In the genomic region with DNA sequence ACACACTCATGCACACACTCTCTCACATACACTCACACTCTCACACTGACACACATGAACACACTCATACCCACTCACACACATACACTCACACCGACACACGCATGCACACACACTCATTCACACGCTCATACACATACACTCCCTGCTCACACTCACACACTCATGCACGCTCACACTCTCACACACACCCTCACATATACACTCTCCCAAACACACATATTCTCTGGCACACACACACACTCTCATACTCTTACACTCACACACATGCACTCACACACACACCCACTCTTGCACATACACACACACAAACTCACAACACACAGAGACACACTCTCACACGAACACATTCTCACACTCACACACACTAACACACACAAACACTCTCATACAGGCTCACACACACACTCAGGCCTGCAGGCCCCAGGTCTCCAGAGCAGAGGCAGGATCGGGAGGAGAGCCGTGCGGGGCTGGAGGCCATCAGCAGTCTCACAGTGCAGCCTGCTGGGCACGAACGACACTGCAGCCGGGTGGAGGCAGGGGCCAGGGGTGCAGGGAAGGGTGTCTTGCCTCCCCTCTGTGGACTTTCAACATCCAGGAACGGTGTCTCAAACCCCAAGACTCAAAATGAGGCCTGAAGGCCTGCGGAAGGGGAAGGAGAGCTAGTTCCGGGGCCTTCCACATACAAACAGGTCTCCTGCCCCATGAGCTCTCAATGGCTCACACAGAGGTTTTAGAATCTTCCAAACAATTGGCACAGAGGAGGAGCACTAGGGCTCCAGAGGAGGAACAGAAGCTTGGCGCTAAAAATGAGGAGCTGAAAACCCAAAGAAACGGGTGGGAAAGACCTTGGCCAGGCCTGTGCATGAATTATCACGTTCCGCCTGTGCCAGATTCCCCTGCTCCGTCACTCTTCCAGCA, we compare ENCODE assay signal across 8 cellular contexts.
DNase-seq lines count a peak whose midpoint lies in the region; ATAC-seq and TF ChIP-seq lines count a peak whose summit lies in the region.

No MANE protein-coding gene starts in this region.

- H3K27ac ChIP-seq in DOHH2 (ENCODE audit: low read depth, low read length): no peak overlapping the region
- no peak overlapping the region for H3K27ac ChIP-seq in lower lobe of right lung

- H4K20me1 ChIP-seq in DOHH2 (ENCODE audit: control insufficient read depth, insufficient read depth, low read depth, low read length): no peaks in the 10 kb centered on the region

- peak; percentile 69 for TF ChIP-seq CTCF in DOHH2 (IDR thresholded peaks at IDR 0.05; ENCODE audit: low read depth, low read length, poor library complexity, severe bottlenecking)
- TF ChIP-seq CTCF in astrocyte of the cerebellum (IDR thresholded peaks at IDR 0.05; ENCODE audit: low read depth, low read length, missing control alignments): peak; percentile 48
- peak; percentile 68 for TF ChIP-seq CTCF in lower lobe of right lung (IDR thresholded peaks at IDR 0.05)

- H3K27me3 ChIP-seq in DOHH2 (ENCODE audit: control insufficient read depth, low read length): no peaks in the 10 kb centered on the region
- H3K27me3 ChIP-seq in lower lobe of right lung (ENCODE audit: low read depth): no peaks in the 10 kb centered on the region

- H3K4me2 ChIP-seq in DOHH2 (ENCODE audit: low read length): no peak overlapping the region

- intact Hi-C loops in lower lobe of right lung (cut with DNase I): no loop called here

- H3K4me3 ChIP-seq in DOHH2 (ENCODE audit: low read length): no peak overlapping the region
- H3K4me3 ChIP-seq in astrocyte of the cerebellum (ENCODE audit: low read depth, low read length): no peak overlapping the region
- H3K4me3 ChIP-seq in lower lobe of right lung: no peak overlapping the region

- no peaks in the 10 kb centered on the region for H3F3A ChIP-seq in DOHH2 (ENCODE audit: control insufficient read depth, insufficient read depth)

- H3K4me1 ChIP-seq in DOHH2 (ENCODE audit: control insufficient read depth, low read length) (no peaks in the 10 kb centered on the region), lower lobe of right lung (no peaks in the 10 kb centered on the region)

- in situ Hi-C loops in astrocyte of the cerebellum (cut with HindIII; ENCODE audit: low sequenced_read_pairs): no loop called here

- H3K9me2 ChIP-seq in DOHH2 (replicated peaks; ENCODE audit: control insufficient read depth, low read length): no peaks in the 10 kb centered on the region

- peak; percentile 80 to 81 for ATAC-seq in lower lobe of right lung
- ATAC-seq in HG03521 (IDR thresholded peaks at IDR 0.05; ENCODE audit: unreplicated experiment): no peak
- ATAC-seq in GM18520 (IDR thresholded peaks at IDR 0.05; ENCODE audit: unreplicated experiment): no peak
- no peak for ATAC-seq in HG03039 (IDR thresholded peaks at IDR 0.05; ENCODE audit: unreplicated experiment)

- H3K36me3 ChIP-seq in DOHH2 (ENCODE audit: control insufficient read depth, low read length): no peaks in the 10 kb centered on the region
- H3K36me3 ChIP-seq in lower lobe of right lung: peaks cover 4% of the 10 kb centered on the region

- H3K9me3 ChIP-seq in DOHH2 (ENCODE audit: control insufficient read depth, insufficient read depth, low read length): no peaks in the 10 kb centered on the region
- H3K9me3 ChIP-seq in lower lobe of right lung: no peaks in the 10 kb centered on the region

- DNase-seq in HuH-7.5 (ENCODE audit: low spot score) (peak; percentile 52), astrocyte of the cerebellum (ENCODE audit: low read depth) (no peak), lower lobe of right lung (peak; percentile 56), DMS79 treated with DMSO at 0.1 percent for 48 hours (lab: John Stamatoyannopoulos, UW) (no peak)

- no peaks in the 10 kb centered on the region for H3K79me2 ChIP-seq in DOHH2 (ENCODE audit: control insufficient read depth, low read length)

Comparison
In these comparisons a context has a peak if more than half of its experiments do, and no peak if none do; other contexts are left out.
1. DNase-seq: peak in HuH-7.5 (single experiment) and lower lobe of right lung (single experiment); none in astrocyte of the cerebellum (single experiment) and DMS79 treated with DMSO at 0.1 percent for 48 hours (single experiment).
2. ATAC-seq: peak in lower lobe of right lung (2 of 2); none in HG03521 (single experiment), GM18520 (single experiment) and HG03039 (single experiment).
3. Peak in every context shown above with its lines, with median percentiles within 50 percentile points of each other: CTCF ChIP-seq.